In the genomic region with DNA sequence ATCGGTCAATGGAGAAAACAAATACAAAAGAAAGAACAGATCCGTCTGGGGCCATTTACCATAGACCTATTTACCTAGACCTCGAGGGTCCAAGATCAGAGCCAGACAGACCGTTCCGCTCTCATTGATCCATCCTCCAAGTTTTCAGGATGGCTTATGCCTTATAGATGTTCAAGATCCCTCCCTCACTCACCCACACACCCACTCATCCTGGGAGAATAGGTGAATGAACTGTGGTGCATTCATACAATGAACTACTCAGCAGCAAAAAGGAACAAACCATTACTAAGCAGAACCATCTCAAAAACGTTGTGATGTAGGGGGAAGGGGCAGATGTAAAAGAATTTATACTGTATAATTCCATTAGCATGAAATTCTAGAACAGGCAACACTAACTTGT, we compare ENCODE assay signal across 23 cellular contexts.
"Had no signal": no experiment of that assay in that cellular context is flagged by ENCODE, and none has a peak within 500 bp of the region (broad histone marks: within the 10 kb centered on the region; RNA-seq: fewer than 3 reads in every experiment).

No MANE protein-coding gene starts in this region.

- DNase-seq: naive thymus-derived CD8-positive, alpha-beta T cell; nephron progenitor cell; right cardiac atrium; right lobe of liver; sigmoid colon; stimulated activated CD4-positive, alpha-beta T cell treated with anti-CD3 and anti-CD28 coated beads, Interleukin-15, amount 100 ng/mL, for 24 hours; stimulated activated CD4-positive, alpha-beta T cell treated with anti-CD3 and anti-CD28 coated beads, Interleukin-2, amount 100 ng/mL, for 24 hours; stimulated activated CD4-positive, alpha-beta T cell treated with anti-CD3 and anti-CD28 coated beads, Interleukin-2, amount 100 ng/mL, for 48 hours; stimulated activated CD4-positive, alpha-beta T cell treated with anti-CD3 and anti-CD28 coated beads, Interleukin-4, amount 100 ng/mL, for 24 hours; stimulated activated naive B cell treated with anti-CD40 and anti-IgM and Interleukin-4, amounts not matched to agents 10 μg/mL and 1 μg/mL and 100 μg/mL, for 72 hours; stimulated activated naive CD4-positive, alpha-beta T cell treated with Interleukin-2 at 50 U/mL for 16 hours; stomach; upper lobe of left lung had no signal

- H3K27ac ChIP-seq: neutrophil, pancreas, prostate gland, right lobe of liver, sigmoid colon, stomach, thoracic aorta, thyroid gland, tibial nerve, upper lobe of left lung, vagina had no signal

- H3K4me1 ChIP-seq: pancreas, prostate gland, right lobe of liver, sigmoid colon, stomach, tibial nerve, vagina had no signal

- H3K9me3 ChIP-seq: neutrophil, pancreas, prostate gland, right lobe of liver, sigmoid colon, stomach, thoracic aorta, thyroid gland, tibial nerve, upper lobe of left lung, vagina had no signal

- H3K4me3 ChIP-seq: pancreas, prostate gland, right lobe of liver, sigmoid colon, stomach, thoracic aorta, thyroid gland, tibial nerve, upper lobe of left lung, vagina had no signal

- ATAC-seq: naive thymus-derived CD8-positive, alpha-beta T cell; right cardiac atrium; stimulated activated effector memory CD8-positive, alpha-beta T cell treated with anti-CD3 and anti-CD28 coated beads, Interleukin-12 subunit alpha, Interleukin-12 subunit beta, amount 100 ng/mL, for 72 hours had no signal

- H3K36me3 ChIP-seq: neutrophil, pancreas, prostate gland, right lobe of liver, sigmoid colon, stomach, thoracic aorta, thyroid gland, tibial nerve, upper lobe of left lung, vagina had no signal

- FAIRE-seq: pancreas, small intestine, urothelium cell line had no signal

- H3K27me3 ChIP-seq: neutrophil, pancreas, right lobe of liver, sigmoid colon, stomach, thyroid gland, tibial nerve, upper lobe of left lung, vagina had no signal
